Comparison of ENCODE assay signal across 1 cellular context in genomic region chrX:106903291-106903820, GRCh38.
TF ChIP-seq lines count a peak whose summit lies in the region.

A gene with protein sequence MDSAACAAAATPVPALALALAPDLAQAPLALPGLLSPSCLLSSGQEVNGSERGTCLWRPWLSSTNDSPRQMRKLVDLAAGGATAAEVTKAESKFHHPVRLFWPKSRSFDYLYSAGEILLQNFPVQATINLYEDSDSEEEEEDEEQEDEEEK (minus strand): TSS chrX:106903341. CDS start chrX:106903287, 54 bp downstream.

TF ChIP-seq in HepG2, 621 proteins besides CTCF, POLR2A, EP300 and RAD21:
- TF ChIP-seq, protein P1, sequence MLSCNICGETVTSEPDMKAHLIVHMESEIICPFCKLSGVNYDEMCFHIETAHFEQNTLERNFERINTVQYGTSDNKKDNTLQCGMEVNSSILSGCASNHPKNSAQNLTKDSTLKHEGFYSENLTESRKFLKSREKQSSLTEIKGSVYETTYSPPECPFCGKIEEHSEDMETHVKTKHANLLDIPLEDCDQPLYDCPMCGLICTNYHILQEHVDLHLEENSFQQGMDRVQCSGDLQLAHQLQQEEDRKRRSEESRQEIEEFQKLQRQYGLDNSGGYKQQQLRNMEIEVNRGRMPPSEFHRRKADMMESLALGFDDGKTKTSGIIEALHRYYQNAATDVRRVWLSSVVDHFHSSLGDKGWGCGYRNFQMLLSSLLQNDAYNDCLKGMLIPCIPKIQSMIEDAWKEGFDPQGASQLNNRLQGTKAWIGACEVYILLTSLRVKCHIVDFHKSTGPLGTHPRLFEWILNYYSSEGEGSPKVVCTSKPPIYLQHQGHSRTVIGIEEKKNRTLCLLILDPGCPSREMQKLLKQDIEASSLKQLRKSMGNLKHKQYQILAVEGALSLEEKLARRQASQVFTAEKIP (CRISPR knock-in tag; IDR thresholded peaks at IDR 0.05; ENCODE audit: borderline replicate concordance): no peak
- no peak for TF ChIP-seq AGO2 (optimal IDR thresholded peaks at IDR 0.05; ENCODE audit: low read depth, low read length)
- TF ChIP-seq SPEN (CRISPR knock-in tag; IDR thresholded peaks at IDR 0.05; ENCODE audit: low read depth): no peak
- TF ChIP-seq SMYD3 (CRISPR knock-in tag; IDR thresholded peaks at IDR 0.05): no peak
- no peak for TF ChIP-seq U2AF1 (optimal IDR thresholded peaks at IDR 0.05; ENCODE audit: low read depth, low read length)
- TF ChIP-seq ZBTB3 (CRISPR knock-in tag; IDR thresholded peaks at IDR 0.05; ENCODE audit: borderline replicate concordance, low read depth): no peak
- no peak for TF ChIP-seq USF2 (IDR thresholded peaks at IDR 0.05; ENCODE audit: low read depth, low read length)
- no peak for TF ChIP-seq USF2 (CRISPR knock-in tag; IDR thresholded peaks at IDR 0.05; ENCODE audit: borderline replicate concordance)
- TF ChIP-seq HIC2 (CRISPR knock-in tag; IDR thresholded peaks at IDR 0.05; ENCODE audit: low read depth): no peak
- TF ChIP-seq SP2 (CRISPR knock-in tag; IDR thresholded peaks at IDR 0.05): no peak
- no peak for TF ChIP-seq ZNF660 (CRISPR knock-in tag; IDR thresholded peaks at IDR 0.05; ENCODE audit: borderline replicate concordance, low read depth)
- no peak for TF ChIP-seq ZNF143 (CRISPR knock-in tag; IDR thresholded peaks at IDR 0.05)
- no peak for TF ChIP-seq FOXJ3 (CRISPR knock-in tag; IDR thresholded peaks at IDR 0.05; ENCODE audit: borderline replicate concordance)
- TF ChIP-seq FLYWCH1 (CRISPR knock-in tag; IDR thresholded peaks at IDR 0.05): no peak
- no peak for TF ChIP-seq ZNF136 (CRISPR knock-in tag; IDR thresholded peaks at IDR 0.05; ENCODE audit: low read depth)
- no peak for TF ChIP-seq FOSL1 (CRISPR knock-in tag; IDR thresholded peaks at IDR 0.05; ENCODE audit: borderline replicate concordance)
